ENCODE assay signal across 7 cellular contexts in the genomic region with DNA sequence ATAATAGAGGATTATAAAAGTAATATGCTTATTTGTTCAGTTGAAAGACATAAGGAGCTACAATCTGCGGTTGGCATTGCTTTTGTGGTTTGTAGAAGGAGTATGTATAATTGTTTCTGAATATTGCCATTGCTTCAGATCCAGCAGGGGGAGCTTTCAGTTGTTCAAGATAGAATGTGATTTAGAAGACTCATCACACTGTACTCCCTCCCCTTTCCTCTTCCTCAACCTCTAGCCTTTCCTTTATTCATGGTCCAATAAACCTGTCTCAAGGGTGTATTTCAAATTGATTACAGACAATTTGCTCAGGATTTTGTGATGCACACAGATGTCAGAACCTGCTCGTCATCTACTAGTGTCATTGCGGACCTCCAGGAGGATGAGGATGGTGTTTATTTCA. TPM values are rescaled to one million over a fixed set of nuclear protein-coding genes. Genes with fewer than 3 reads are reported as not detected.
DNase-seq lines count a peak whose midpoint lies in the region; ATAC-seq and TF ChIP-seq lines count a peak whose summit lies in the region.

No MANE protein-coding gene starts in this region.

- in situ Hi-C loops in astrocyte of the spinal cord (cut with HindIII; ENCODE audit: low sequenced_read_pairs), result no loop called here

- H3K4me1 ChIP-seq in left lung, result no peaks in the 10 kb centered on the region

- ATAC-seq in GM19452 (IDR thresholded peaks at IDR 0.05; ENCODE audit: unreplicated experiment), result peak; percentile 85
- ATAC-seq in HG03432 (IDR thresholded peaks at IDR 0.05; ENCODE audit: unreplicated experiment), result peak; percentile 92
- ATAC-seq in left lung, result peak; percentile 56

- H3K9me3 ChIP-seq in left lung, result no peaks in the 10 kb centered on the region

- H3K4me3 ChIP-seq in astrocyte of the spinal cord (ENCODE audit: low read depth, low read length), result no peak overlapping the region
- H3K4me3 ChIP-seq in left lung, result no peak overlapping the region

- no peaks in the 10 kb centered on the region for H3K27me3 ChIP-seq in left lung

- peaks cover 0 to 46% of the 10 kb centered on the region in 2 donors for H3K36me3 ChIP-seq in left lung

- no peak overlapping the region for H3K27ac ChIP-seq in left lung

- intact Hi-C loops in left lung (cut with DNase I), result no loop called here

- peak; percentile 72 for TF ChIP-seq CTCF in astrocyte of the spinal cord (IDR thresholded peaks at IDR 0.05; ENCODE audit: low read depth, low read length)
- peak; percentile 13 to 46 for TF ChIP-seq CTCF in left lung (IDR thresholded peaks at IDR 0.05)

- DNase-seq in EH (ENCODE audit: low read depth) (peak; percentile 66), NCI-H526 (lab: John Stamatoyannopoulos, UW) (peak; percentile 49 to 71), astrocyte of the spinal cord (ENCODE audit: low read depth, low spot score) (peak; percentile 56), left lung (no peak), cortex of kidney (lab: John Stamatoyannopoulos, UW) (no peak)

RNA-seq across cellular contexts. Expression of gene PRMT3, which starts 9.8 kb away (rescaled TPM):
- 10 to 100 TPM in 1 of 2 donors, 1 to 10 TPM in 1; 8.0 to 13.2 TPM for total RNA-seq in left lung

RNA-seq across cellular contexts. Expression of gene HTATIP2, which starts 33.8 kb away (rescaled TPM):
- total RNA-seq in left lung, result 10 to 100 TPM; 67.6 to 67.7 TPM

Comparison
In these comparisons a context has a peak if more than half of its experiments do, and no peak if none do; other contexts are left out.
1. DNase-seq: peak in EH (single experiment), NCI-H526 (2 of 2) and astrocyte of the spinal cord (single experiment); none in left lung (0 of 2) and cortex of kidney (single experiment).
2. Peak in every context shown above with its lines, with median percentiles within 50 percentile points of each other: ATAC-seq.